ENCODE assay signal across 1 cellular context in genomic region chr2:48532174-48532573, GRCh38.
TF ChIP-seq lines count a peak whose summit lies in the region.

No MANE protein-coding gene starts in this region.

TF ChIP-seq in GM23338, 12 proteins besides CTCF, POLR2A, EP300 and RAD21:
- TF ChIP-seq EZH2phosphoT487 (IDR thresholded peaks at IDR 0.05; ENCODE audit: unreplicated experiment) (no peak), STAT1 (IDR thresholded peaks at IDR 0.05; ENCODE audit: unreplicated experiment) (no peak), REST (IDR thresholded peaks at IDR 0.05; ENCODE audit: unreplicated experiment) (no peak), EZH2 (IDR thresholded peaks at IDR 0.05; ENCODE audit: low read depth, unreplicated experiment) (no peak), POLR2AphosphoS5 (IDR thresholded peaks at IDR 0.05; ENCODE audit: low read depth) (no peak)
